In the genomic region with DNA sequence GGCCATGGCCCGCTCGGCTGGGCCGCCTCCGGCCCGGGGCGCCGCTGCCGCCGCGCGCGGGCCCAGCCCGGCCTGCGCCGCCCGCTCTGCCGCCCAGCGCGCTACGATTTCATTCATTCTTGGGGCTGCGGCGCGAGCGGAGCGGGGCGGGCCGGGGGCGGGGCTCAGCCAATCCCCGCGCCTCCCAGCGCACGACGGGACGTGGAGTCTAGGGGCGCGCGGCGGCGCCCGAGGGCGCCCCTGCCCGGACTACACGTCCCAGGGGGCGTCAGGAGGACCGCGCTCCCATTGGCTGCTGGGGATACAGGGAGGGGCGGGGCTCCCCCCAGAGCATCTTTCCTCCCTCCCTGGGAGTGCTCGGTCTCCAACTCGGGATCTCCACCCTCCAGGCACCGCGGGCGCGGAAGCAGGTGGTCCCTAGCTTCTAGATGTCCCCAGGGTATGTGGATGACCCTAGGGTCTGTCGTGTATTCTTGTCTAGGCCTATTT, we compare ENCODE assay signal across 8 cellular contexts. TPM values are rescaled to one million over a fixed set of nuclear protein-coding genes. Genes with fewer than 3 reads are reported as not detected.
DNase-seq lines count a peak whose midpoint lies in the region; ATAC-seq and TF ChIP-seq lines count a peak whose summit lies in the region.

No MANE protein-coding gene starts in this region.

- DNase-seq in Right ventricle myocardium inferior (ENCODE audit: missing footprints), result peak; percentile 75
- DNase-seq in right atrium auricular region (ENCODE audit: low spot score), result no peak
- DNase-seq in HPDE6-E6E7 (ENCODE audit: extremely low spot score), result peak; percentile 83
- DNase-seq in OCI-LY7 (ENCODE audit: low spot score), result peak; percentile 96
- peak; percentile 70 for DNase-seq in activated T-cell treated with anti-CD3 and anti-CD28 coated beads, Interleukin-2, amount 50 U/mL, for 1 hour
- peak; percentile 77 for DNase-seq in fibroblast of mammary gland (ENCODE audit: low read depth)
- peak; percentile 22 for DNase-seq in non-pigmented ciliary epithelial cell (ENCODE audit: low read depth)
- no peak for DNase-seq in type B pancreatic cell (ENCODE audit: extremely low spot score, unreplicated experiment)

- H3K27me3 Mint-ChIP-seq in type B pancreatic cell, result peaks cover 40% of the 10 kb centered on the region

- H3K36me3 ChIP-seq in right atrium auricular region (no peaks in the 10 kb centered on the region), OCI-LY7 (ENCODE audit: insufficient read depth, low read length) (no peaks in the 10 kb centered on the region)

- H2AFZ ChIP-seq in OCI-LY7 (ENCODE audit: low read length), result peak overlapping the region; percentile 84

- H3K9me3 ChIP-seq in right atrium auricular region, result no peaks in the 10 kb centered on the region
- H3K9me3 ChIP-seq in OCI-LY7 (ENCODE audit: low read length), result no peaks in the 10 kb centered on the region

- CTCF ChIA-PET in OCI-LY7 (lab: Charles Lee; ENCODE audit: unreplicated experiment), result no interaction called here

- peak overlapping the region; percentile 83 for H3K4me3 Mint-ChIP-seq in type B pancreatic cell

- peak; percentile 84 for ATAC-seq in Right ventricle myocardium inferior

- no TSS peak for BruUV-seq in OCI-LY7 (replicated peaks; lab: Mats Ljungman, UMichigan)

- H3K27me3 ChIP-seq in right atrium auricular region, result peaks cover 5 to 17% of the 10 kb centered on the region in 2 donors

- no peaks in the 10 kb centered on the region for H4K20me1 ChIP-seq in OCI-LY7 (ENCODE audit: insufficient read depth, low read length)

- H3K4me1 ChIP-seq in right atrium auricular region (peaks cover 0 to 15% of the 10 kb centered on the region in 2 donors), OCI-LY7 (ENCODE audit: insufficient read depth, low read length, poor library complexity, severe bottlenecking) (peaks cover 13% of the 10 kb centered on the region)

- TF ChIP-seq CTCF in right atrium auricular region (IDR thresholded peaks at IDR 0.05), result no peak
- TF ChIP-seq CTCF in OCI-LY7 (conservative IDR thresholded peaks at IDR 0.05; ENCODE audit: low read length), result no peak
- TF ChIP-seq CTCF in fibroblast of mammary gland (conservative IDR thresholded peaks at IDR 0.05; ENCODE audit: control insufficient read depth, insufficient read depth, low read depth, low read length), result no peak
- TF ChIP-seq CTCF in type B pancreatic cell (conservative IDR thresholded peaks at IDR 0.05), result no peak

- intact Hi-C loops in Right ventricle myocardium inferior (cut with DNase I) (loop anchor here (5.0 kb wide), 2 partner anchors 87 to 327 kb away; no protein-coding TSS in a partner anchor), OCI-LY7 (cut with micrococcal nuclease; ENCODE audit: unreplicated experiment) (loop anchor here (2.0 to 10.0 kb wide), 2 partner anchors 181 to 255 kb away; no protein-coding TSS in a partner anchor)

- H3K9me3 Mint-ChIP-seq in type B pancreatic cell, result no peaks in the 10 kb centered on the region

- no peaks in the 10 kb centered on the region for H3K9me2 ChIP-seq in OCI-LY7 (ENCODE audit: insufficient read depth, low read length)

- H3K36me3 Mint-ChIP-seq in type B pancreatic cell, result no peaks in the 10 kb centered on the region

- POLR2A ChIA-PET in OCI-LY7 (lab: Charles Lee), result no interaction called here

- peaks cover 7% of the 10 kb centered on the region for H3K4me1 Mint-ChIP-seq in type B pancreatic cell (ENCODE audit: unreplicated experiment)

- H3K4me3 ChIP-seq in right atrium auricular region, result peak overlapping the region in 1 of 2 donors; percentile 38
- peak overlapping the region; percentile 82 for H3K4me3 ChIP-seq in OCI-LY7 (ENCODE audit: low read depth, low read length, poor library complexity, severe bottlenecking)
- no peak overlapping the region for H3K4me3 ChIP-seq in fibroblast of mammary gland (ENCODE audit: control insufficient read depth, low read depth, low read length)

- H3K4me2 ChIP-seq in OCI-LY7 (ENCODE audit: low read length), result peak overlapping the region; percentile 100

- H3K27ac ChIP-seq in right atrium auricular region (no peak overlapping the region), OCI-LY7 (ENCODE audit: low read depth, low read length, poor library complexity, severe bottlenecking) (no peak overlapping the region)

- no peaks in the 10 kb centered on the region for H3K79me2 ChIP-seq in OCI-LY7 (ENCODE audit: insufficient read depth, low read depth, low read length)

- no peak overlapping the region for H3K27ac Mint-ChIP-seq in type B pancreatic cell

RNA-seq across cellular contexts. Expression of a gene that starts 5.6 kb away (rescaled TPM):
- 0.11 TPM for total RNA-seq in Right ventricle myocardium inferior
- not detected for total RNA-seq in right atrium auricular region
- total RNA-seq in OCI-LY7 (2014; rRNA removed; shearing (Covaris generic)), result 6.5 and 7.6 TPM in 2 replicates
- total RNA-seq in OCI-LY7 (2022), result 11.3 and 11.4 TPM in 2 replicates
- total RNA-seq in type B pancreatic cell (ENCODE audit: low replicate concordance), result 0.93 and 12.6 TPM in 2 replicates

RNA-seq across cellular contexts. Expression of a gene that starts 26.5 kb away (rescaled TPM):
- total RNA-seq in Right ventricle myocardium inferior (35.9 TPM), right atrium auricular region (10 to 100 TPM; 28.0 to 30.0 TPM), OCI-LY7 (2022) (not detected in 2 replicates), type B pancreatic cell (ENCODE audit: low replicate concordance) (14.9 and 20.7 TPM in 2 replicates)
- not detected in 2 replicates for total RNA-seq in OCI-LY7 (2014; rRNA removed; shearing (Covaris generic))

RNA-seq across cellular contexts. Expression of a gene that starts 34.7 kb away (rescaled TPM):
- 9.1 TPM for total RNA-seq in Right ventricle myocardium inferior
- total RNA-seq in right atrium auricular region, result 10 to 100 TPM; 11.1 to 52.7 TPM
- total RNA-seq in OCI-LY7 (2014; rRNA removed; shearing (Covaris generic)), result 36.7 and 59.5 TPM in 2 replicates
- 77.2 and 82.2 TPM in 2 replicates for total RNA-seq in OCI-LY7 (2022)
- total RNA-seq in type B pancreatic cell (ENCODE audit: low replicate concordance), result 243 and 526 TPM in 2 replicates

Comparison
In these comparisons a context has a peak if more than half of its experiments do, and no peak if none do; other contexts are left out.
1. DNase-seq: peak in Right ventricle myocardium inferior (single experiment), HPDE6-E6E7 (single experiment), OCI-LY7 (single experiment), activated T-cell treated with anti-CD3 and anti-CD28 coated beads, Interleukin-2, amount 50 U/mL, for 1 hour (single experiment), fibroblast of mammary gland (single experiment) and non-pigmented ciliary epithelial cell (single experiment); none in right atrium auricular region (single experiment) and type B pancreatic cell (single experiment).
2. RNA of a gene that starts 26.5 kb away (total RNA-seq): 35.9 TPM in Right ventricle myocardium inferior (single experiment), 28.0 to 30.0 TPM in right atrium auricular region and 14.9 to 20.7 TPM in type B pancreatic cell; not detected in OCI-LY7; every median in the first group is over 10 times any median in the second.